ENCODE assay signal across 8 cellular contexts in the genomic region with DNA sequence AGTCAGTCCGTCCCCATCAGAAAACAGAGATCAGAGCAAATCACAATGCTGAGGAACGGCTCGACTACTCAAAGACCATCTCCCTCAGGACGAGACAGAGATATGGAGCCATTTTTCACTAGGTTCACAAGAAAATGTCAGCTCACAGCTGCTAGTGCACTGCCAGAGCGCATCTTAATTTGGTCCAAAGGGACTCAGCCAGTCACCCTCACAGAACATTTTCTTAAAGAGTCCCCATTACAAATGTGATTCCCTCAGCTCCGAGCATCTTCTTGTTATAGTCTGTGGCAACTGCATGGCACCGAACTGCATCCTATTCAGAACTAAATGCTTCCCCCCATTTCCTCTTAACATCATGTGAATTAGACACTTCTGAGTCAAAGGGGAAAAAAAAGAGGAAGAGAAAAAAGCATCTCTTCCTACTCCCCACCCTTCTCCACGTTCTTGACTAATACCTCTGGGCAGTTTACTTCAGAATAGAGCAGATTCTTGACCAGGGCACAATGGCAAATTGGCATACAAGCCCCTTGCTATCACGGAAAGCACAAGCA.
DNase-seq lines count a peak whose midpoint lies in the region; ATAC-seq and TF ChIP-seq lines count a peak whose summit lies in the region.

No MANE protein-coding gene starts in this region.

- H3K27ac ChIP-seq in left ventricle myocardium inferior (replicated peaks), result no peak overlapping the region
- H3K27ac ChIP-seq in temporal lobe (ENCODE audit: low read depth, low read length), result peak overlapping the region; percentile 85
- H3K27ac ChIP-seq in thyroid gland, result no peak overlapping the region
- no peak overlapping the region for H3K27ac ChIP-seq in foreskin keratinocyte

- H3K27me3 ChIP-seq in left ventricle myocardium inferior (ENCODE audit: low read depth) (no peaks in the 10 kb centered on the region), thyroid gland (no peaks in the 10 kb centered on the region), foreskin keratinocyte (peaks cover 60% of the 10 kb centered on the region)

- H3K9me3 ChIP-seq in left ventricle myocardium inferior (replicated peaks) (no peaks in the 10 kb centered on the region), thyroid gland (no peaks in the 10 kb centered on the region)

- DNase-seq in NCI-H69 (lab: John Stamatoyannopoulos, UW), result peak; percentile 81
- no peak for DNase-seq in left ventricle myocardium inferior
- no peak for DNase-seq in thyroid gland
- no peak for DNase-seq in ureter (ENCODE audit: low spot score)
- no peak for DNase-seq in foreskin keratinocyte

- ATAC-seq in GM18858 (IDR thresholded peaks at IDR 0.05; ENCODE audit: unreplicated experiment) (peak; percentile 97), HG02763 (IDR thresholded peaks at IDR 0.05; ENCODE audit: unreplicated experiment) (peak; percentile 88), foreskin keratinocyte (no peak)

- peaks cover 27% of the 10 kb centered on the region for H3K4me1 ChIP-seq in left ventricle myocardium inferior
- H3K4me1 ChIP-seq in thyroid gland, result peaks cover 0 to 10% of the 10 kb centered on the region in 2 donors
- H3K4me1 ChIP-seq in foreskin keratinocyte, result no peaks in the 10 kb centered on the region

- TF ChIP-seq POLR2A in thyroid gland (IDR thresholded peaks at IDR 0.05), result no peak

- TF ChIP-seq CTCF in left ventricle myocardium inferior (IDR thresholded peaks at IDR 0.05; ENCODE audit: borderline replicate concordance), result no peak
- no peak for TF ChIP-seq CTCF in thyroid gland (IDR thresholded peaks at IDR 0.05)
- no peak for TF ChIP-seq CTCF in foreskin keratinocyte (conservative IDR thresholded peaks at IDR 0.05)

- WGBS in thyroid gland, 2 donors, result 7 to 12% methylated on average over 9 of the region's 9 CpGs

- intact Hi-C loops in left ventricle myocardium inferior (cut with micrococcal nuclease), result no loop called here
- intact Hi-C loops in thyroid gland (cut with DNase I), result no loop called here

- H3K36me3 ChIP-seq in left ventricle myocardium inferior (no peaks in the 10 kb centered on the region), thyroid gland (no peaks in the 10 kb centered on the region)

- H3K4me3 ChIP-seq in left ventricle myocardium inferior (peak overlapping the region; percentile 61), thyroid gland (replicated peaks in 1 of 3) (no peak overlapping the region)
